Comparison of ENCODE assay signal across 25 cellular contexts in genomic region chr5:158049459-158049858, GRCh38.
"Had no signal": no experiment of that assay in that cellular context is flagged by ENCODE, and none has a peak within 500 bp of the region (broad histone marks: within the 10 kb centered on the region; RNA-seq: fewer than 3 reads in every experiment).

No MANE protein-coding gene starts in this region.

- H3K36me3 Mint-ChIP-seq: activated naive CD4-positive, alpha-beta T cell treated with anti-CD3 and anti-CD28 coated beads, Interleukin-2, amount 50 U/mL, for 72 hours had no signal

- H3K27ac Mint-ChIP-seq: activated naive CD4-positive, alpha-beta T cell treated with anti-CD3 and anti-CD28 coated beads, Interleukin-2, amount 50 U/mL, for 72 hours; activated T-cell treated with anti-CD3 and anti-CD28 coated beads, Interleukin-2, amount 50 U/mL, for 24 hours; activated T-helper 17 cell treated with anti-CD3 and anti-CD28 coated beads, Interleukin-2, amount 50 U/mL, for 72 hours; immature natural killer cell; progenitor cell of endocrine pancreas; stimulated activated naive CD8-positive, alpha-beta T cell treated with anti-CD3 and anti-CD28 coated beads, Interleukin-15, Interleukin-2, amounts not matched to agents 100 ng/mL and 50 ng/mL, for 24 hours had no signal

- H3K4me1 ChIP-seq: ascending aorta had no signal

- H3K4me3 ChIP-seq: ascending aorta, tibial artery had no signal

- ATAC-seq: activated naive CD4-positive, alpha-beta T cell treated with anti-CD3 and anti-CD28 coated beads, Interleukin-2, amount 50 U/mL, for 72 hours; activated T-helper 17 cell treated with anti-CD3 and anti-CD28 coated beads, Interleukin-2, amount 50 U/mL, for 72 hours; left ventricle myocardium superior had no signal

- H3K4me1 Mint-ChIP-seq: activated T-helper 17 cell treated with anti-CD3 and anti-CD28 coated beads, Interleukin-2, amount 50 U/mL, for 72 hours; immature natural killer cell; neural crest cell had no signal

- H3K9me3 ChIP-seq: ascending aorta, tibial artery had no signal

- H3K9me3 Mint-ChIP-seq: activated naive CD4-positive, alpha-beta T cell treated with anti-CD3 and anti-CD28 coated beads, Interleukin-2, amount 50 U/mL, for 72 hours; activated T-cell treated with anti-CD3 and anti-CD28 coated beads, Interleukin-2, amount 50 U/mL, for 24 hours; activated T-helper 17 cell treated with anti-CD3 and anti-CD28 coated beads, Interleukin-2, amount 50 U/mL, for 72 hours; immature natural killer cell; neural crest cell; stimulated activated naive CD8-positive, alpha-beta T cell treated with anti-CD3 and anti-CD28 coated beads, Interleukin-15, Interleukin-2, amounts not matched to agents 100 ng/mL and 50 ng/mL, for 24 hours had no signal

- H3K27me3 ChIP-seq: ascending aorta, brain microvascular endothelial cell, tibial artery had no signal

- H3K36me3 ChIP-seq: ascending aorta, brain microvascular endothelial cell, tibial artery, WERI-Rb-1 had no signal

- H3K4me3 Mint-ChIP-seq: activated T-cell treated with anti-CD3 and anti-CD28 coated beads, Interleukin-2, amount 50 U/mL, for 24 hours; activated T-helper 17 cell treated with anti-CD3 and anti-CD28 coated beads, Interleukin-2, amount 50 U/mL, for 72 hours; immature natural killer cell; neural crest cell; stimulated activated naive CD8-positive, alpha-beta T cell treated with anti-CD3 and anti-CD28 coated beads, Interleukin-15, Interleukin-2, amounts not matched to agents 100 ng/mL and 50 ng/mL, for 24 hours had no signal

- DNase-seq: activated CD4-positive, alpha-beta T cell treated with anti-CD3 and anti-CD28 coated beads for 1 hour; activated CD8-positive, alpha-beta memory T cell treated with anti-CD3 and anti-CD28 coated beads for 24 hours; activated CD8-positive, alpha-beta memory T cell treated with anti-CD3 and anti-CD28 coated beads, Interleukin-2, amount 50 U/mL, for 4 hours; activated T-cell treated with anti-CD3 and anti-CD28 coated beads, Interleukin-2, amount 50 U/mL, for 24 hours; brain microvascular endothelial cell; caudate nucleus; dermis blood vessel endothelial cell; effector CD8-positive, alpha-beta T cell; erythroblast; foreskin fibroblast; immature natural killer cell; left ventricle myocardium superior; mammary epithelial cell; retina; stimulated activated CD4-positive, alpha-beta T cell treated with anti-CD3 and anti-CD28 coated beads, Interleukin-2, amount 100 ng/mL, for 48 hours; stimulated activated CD8-positive, alpha-beta memory T cell treated with anti-CD3 and anti-CD28 coated beads, Interleukin-4, amount 100 ng/mL, for 48 hours; T-helper 1 cell; tibial artery; WERI-Rb-1 had no signal

- H3K27ac ChIP-seq: ascending aorta, brain microvascular endothelial cell, tibial artery, WERI-Rb-1 had no signal
